Comparison of ENCODE assay signal across 9 cellular contexts in the genomic region with DNA sequence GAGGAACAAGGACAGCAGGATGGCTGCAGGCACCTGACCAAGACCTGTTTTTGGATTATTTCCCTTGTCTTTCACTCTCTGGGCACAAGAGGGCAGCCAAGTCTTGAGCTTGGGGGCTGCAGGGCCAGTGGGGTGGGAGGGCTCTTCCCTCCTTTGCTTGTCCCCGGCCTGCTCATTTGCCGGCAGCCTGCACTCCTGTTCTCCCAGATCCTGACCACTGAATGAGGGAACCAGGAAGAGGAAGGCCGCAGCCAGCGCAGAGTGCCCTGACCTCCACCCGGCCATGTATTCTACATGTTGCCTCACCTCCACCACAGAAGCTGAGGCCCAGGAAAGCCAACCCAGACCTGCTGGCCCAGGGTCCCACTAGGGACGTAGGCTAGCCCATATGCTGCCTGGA. TPM values are rescaled to one million over a fixed set of nuclear protein-coding genes. Genes with fewer than 3 reads are reported as not detected.
A peak's percentile ranks its signal among the peaks of the same experiment; 100 is the strongest.
DNase-seq lines count a peak whose midpoint lies in the region; ATAC-seq, FAIRE-seq and TF ChIP-seq lines count a peak whose summit lies in the region.
"Had no signal": no experiment of that assay in that cellular context is flagged by ENCODE, and none has a peak within 500 bp of the region (broad histone marks: within the 10 kb centered on the region; RNA-seq: fewer than 3 reads in every experiment).

No MANE protein-coding gene starts in this region.

- H3K27ac ChIP-seq in breast epithelium (peak overlapping the region; percentile 58 to 68), left lung (peak overlapping the region; percentile 30 to 73)

- DNase-seq in BJ (ENCODE audit: low read depth) = peak; percentile 26
- DNase-seq in HAP-1 (ENCODE audit: low spot score in 2 of 2) = peak; percentile 32 to 70
- DNase-seq in NCI-H69 (lab: John Stamatoyannopoulos, UW) = peak; percentile 93
- DNase-seq in breast epithelium (ENCODE audit: low spot score in 2 of 2) = peak in 1 of 2 donors; percentile 47
- peak; percentile 75 to 84 for DNase-seq in left lung
- DNase-seq in urothelium cell line (ENCODE audit: low spot score) = peak; percentile 84
- DNase-seq in stimulated activated naive CD4-positive, alpha-beta T cell treated with Interleukin-2 at 50 U/mL for 16 hours (lab: John Stamatoyannopoulos, UW) = no peak

- H3K4me3 ChIP-seq in BJ (ENCODE audit: low read depth, low read length) (no peak overlapping the region), HAP-1 (no peak overlapping the region), breast epithelium (no peak overlapping the region), left lung (no peak overlapping the region)

- H3K4me1 ChIP-seq in HAP-1 (no peaks in the 10 kb centered on the region), breast epithelium (peaks cover 0 to 9% of the 10 kb centered on the region in 2 donors), left lung (peaks cover 7 to 9% of the 10 kb centered on the region in 2 donors)

- no peak for TF ChIP-seq POLR2A in breast epithelium (IDR thresholded peaks at IDR 0.05)

- in situ Hi-C loops in HAP-1 (cut with MboI; ENCODE audit: low sequenced_read_pairs) = no loop called here

- no peaks in the 10 kb centered on the region for H3K36me3 ChIP-seq in BJ (ENCODE audit: control insufficient read depth, insufficient read depth, low read length)
- H3K36me3 ChIP-seq in HAP-1 (replicated peaks) = no peaks in the 10 kb centered on the region
- H3K36me3 ChIP-seq in breast epithelium = no peaks in the 10 kb centered on the region
- H3K36me3 ChIP-seq in left lung = no peaks in the 10 kb centered on the region

- H3K27me3 ChIP-seq in BJ (ENCODE audit: control insufficient read depth, insufficient read depth, low read length) (peaks cover 6% of the 10 kb centered on the region), HAP-1 (ENCODE audit: low read depth) (no peaks in the 10 kb centered on the region), breast epithelium (no peaks in the 10 kb centered on the region), left lung (peaks cover 0 to 6% of the 10 kb centered on the region in 2 donors)

- POLR2A ChIA-PET in BJ (lab: Charles Lee) = interaction anchor here (1.4 kb wide), 1 partner anchor 15 kb away, joined by 9 read pairs; a partner anchor contains a TSS

- CTCF ChIA-PET in BJ (lab: Yijun Ruan, JAX) = interaction anchor here (0.6 to 3.6 kb wide), 27 partner anchors 9 to 494 kb away, joined by 3 to 24 read pairs (median 4); a partner anchor contains a TSS

- TF ChIP-seq CTCF in BJ (IDR thresholded peaks at IDR 0.05; ENCODE audit: insufficient read depth, low read depth, low read length) (peak; percentile 85), breast epithelium (IDR thresholded peaks at IDR 0.05) (peak in 2 of 3 donors; percentile 45 to 76), left lung (IDR thresholded peaks at IDR 0.05) (peak; percentile 28 to 66)

- no peaks in the 10 kb centered on the region for H3K9me3 ChIP-seq in HAP-1
- no peaks in the 10 kb centered on the region for H3K9me3 ChIP-seq in breast epithelium
- H3K9me3 ChIP-seq in left lung = no peaks in the 10 kb centered on the region

- ATAC-seq in left lung (peak; percentile 96), GM18498 (IDR thresholded peaks at IDR 0.05; ENCODE audit: unreplicated experiment) (no peak)

- FAIRE-seq in urothelium cell line (lab: Jason Lieb, UNC) = peak; percentile 98
- FAIRE-seq: islet of Langerhans had no signal

- intact Hi-C loops in breast epithelium (cut with DNase I; ENCODE audit: low total_unique reads) = no loop called here
- intact Hi-C loops in left lung (cut with DNase I) = no loop called here

RNA-seq across cellular contexts. Expression of a gene that starts 15.5 kb away (rescaled TPM):
- 590 and 724 TPM in 2 replicates for polyA plus RNA-seq in BJ (2011; rRNA removed)
- polyA minus RNA-seq in BJ (2011; rRNA and poly(A)+ RNA removed) = 207 and 313 TPM in 2 replicates
- total RNA-seq in breast epithelium (1,000 to 10,000 TPM in 2 of 3 donors, 100 to 1,000 TPM in 1; 987 to 2,750 (median 1,078) TPM), left lung (100 to 1,000 TPM; 165 to 244 TPM)

Comparison
In these comparisons a context has a peak if more than half of its experiments do, and no peak if none do; other contexts are left out.
1. RNA of a gene that starts 15.5 kb away (total RNA-seq): 987 to 2,750 TPM in breast epithelium; 165 to 244 TPM in left lung; every median in the first group is over 4 times any median in the second.
2. Peak in every context shown above with its lines, with median percentiles within 50 percentile points of each other: CTCF ChIP-seq.